ENCODE assay signal across 8 cellular contexts in genomic region chr17:45312477-45313418, GRCh38. TPM values are rescaled to one million over a fixed set of nuclear protein-coding genes. Genes with fewer than 3 reads are reported as not detected.
DNase-seq lines count a peak whose midpoint lies in the region; ATAC-seq and TF ChIP-seq lines count a peak whose summit lies in the region.

No MANE protein-coding gene starts in this region.

- peaks cover 4 to 92% (median 75%) of the 10 kb centered on the region in 12 donors for H3K4me1 ChIP-seq in heart left ventricle
- peaks cover 0 to 76% (median 63%) of the 10 kb centered on the region in 4 donors for H3K4me1 ChIP-seq in tibial artery

- peak overlapping the region; percentile 74 for H3K4me3 Mint-ChIP-seq in activated naive CD4-positive, alpha-beta T cell treated with anti-CD3 and anti-CD28 coated beads, Interleukin-2, amount 10 ng/mL, durations not matched to agents 7 days and 5 days

- intact Hi-C loops in heart left ventricle (cut with DNase I) (loop anchor here in 3 of 10 donors (5.0 kb wide), 3 partner anchors 35 to 70 kb away; partner anchors contain the start of gene SPATA32 (in 1 of the 3)), left cardiac atrium (cut with DNase I) (loop anchor here (2.0 to 10.0 kb wide), 2 partner anchors 36 to 72 kb away; no protein-coding TSS in a partner anchor), tibial artery (cut with DNase I; ENCODE audit: low total_unique reads) (no loop called here)

- peaks cover 0 to 20% (median 0%) of the 10 kb centered on the region in 9 donors for H3K36me3 ChIP-seq in heart left ventricle
- H3K36me3 ChIP-seq in tibial artery: no peaks in the 10 kb centered on the region

- CTCF ChIA-PET in activated naive CD4-positive, alpha-beta T cell treated with anti-CD3 and anti-CD28 coated beads, Interleukin-2, amount 10 ng/mL, durations not matched to agents 7 days and 5 days (lab: Charles Lee): interaction anchor here (0.6 to 8.3 kb wide), 11 partner anchors 10 to 161 kb away, joined by 3 to 70 read pairs (median 3); no protein-coding TSS in a partner anchor

- H3K27ac ChIP-seq in heart left ventricle (peak overlapping the region; percentile 62 to 98 (median 94)), layer of hippocampus (ENCODE audit: low read depth, low read length) (peak overlapping the region; percentile 66), tibial artery (peak overlapping the region; percentile 82 to 83)

- WGBS in heart left ventricle, 4 donors: 30 to 39% (median 36%) methylated on average over 8 of the region's 8 CpGs

- H3K9me3 Mint-ChIP-seq in activated naive CD4-positive, alpha-beta T cell treated with anti-CD3 and anti-CD28 coated beads, Interleukin-2, amount 10 ng/mL, durations not matched to agents 7 days and 5 days: no peaks in the 10 kb centered on the region

- H3K9me3 ChIP-seq in heart left ventricle (no peaks in the 10 kb centered on the region), tibial artery (no peaks in the 10 kb centered on the region)

- peak overlapping the region; percentile 96 for H3K27ac Mint-ChIP-seq in activated naive CD4-positive, alpha-beta T cell treated with anti-CD3 and anti-CD28 coated beads, Interleukin-2, amount 10 ng/mL, durations not matched to agents 7 days and 5 days

- no peak for TF ChIP-seq CTCF in heart left ventricle (IDR thresholded peaks at IDR 0.05)
- TF ChIP-seq CTCF in tibial artery (IDR thresholded peaks at IDR 0.05): no peak

- no peak for TF ChIP-seq POLR2A in heart left ventricle (IDR thresholded peaks at IDR 0.05)

- peak overlapping the region in 9 of 12 donors; percentile 10 to 93 (median 21) for H3K4me3 ChIP-seq in heart left ventricle
- peak overlapping the region; percentile 30 to 34 for H3K4me3 ChIP-seq in tibial artery

- no peak for ATAC-seq in heart left ventricle
- ATAC-seq in left cardiac atrium: no peak

- peaks cover 78% of the 10 kb centered on the region for H3K4me1 Mint-ChIP-seq in activated naive CD4-positive, alpha-beta T cell treated with anti-CD3 and anti-CD28 coated beads, Interleukin-2, amount 10 ng/mL, durations not matched to agents 7 days and 5 days

- no peaks in the 10 kb centered on the region for H3K27me3 ChIP-seq in heart left ventricle
- no peaks in the 10 kb centered on the region for H3K27me3 ChIP-seq in layer of hippocampus (ENCODE audit: control insufficient read depth, insufficient read depth, low read length)
- H3K27me3 ChIP-seq in tibial artery: no peaks in the 10 kb centered on the region

- H3K27me3 Mint-ChIP-seq in activated naive CD4-positive, alpha-beta T cell treated with anti-CD3 and anti-CD28 coated beads, Interleukin-2, amount 10 ng/mL, durations not matched to agents 7 days and 5 days: no peaks in the 10 kb centered on the region

- DNase-seq in heart left ventricle: no peak
- DNase-seq in left cardiac atrium: no peak
- DNase-seq in activated naive CD4-positive, alpha-beta T cell treated with anti-CD3 and anti-CD28 coated beads, Interleukin-2, amount 10 ng/mL, durations not matched to agents 7 days and 5 days: peak; percentile 34
- DNase-seq in tibial artery: no peak
- DNase-seq in NCI-H82 treated with DMSO at 0.1 percent for 48 hours (lab: John Stamatoyannopoulos, UW; ENCODE audit: unreplicated experiment): no peak
- no peak for DNase-seq in AG08395 (ENCODE audit: low spot score)
- DNase-seq in CD1c-positive myeloid dendritic cell (ENCODE audit: extremely low spot score): no peak

- H3K36me3 Mint-ChIP-seq in activated naive CD4-positive, alpha-beta T cell treated with anti-CD3 and anti-CD28 coated beads, Interleukin-2, amount 10 ng/mL, durations not matched to agents 7 days and 5 days: peaks cover 63% of the 10 kb centered on the region

RNA-seq across cellular contexts. Expression of gene MAP3K14, which starts 4.1 kb away (rescaled TPM):
- 10 to 100 TPM in 8 of 9 donors, 1 to 10 TPM in 1; 9.9 to 21.9 (median 12.7) TPM for total RNA-seq in heart left ventricle
- polyA plus RNA-seq in heart left ventricle: 10 to 100 TPM in 1 of 2 donors, 1 to 10 TPM in 1; 9.0 to 11.2 TPM
- 10 to 100 TPM; 13.4 to 13.5 TPM for total RNA-seq in left cardiac atrium

RNA-seq across cellular contexts. Expression of gene SPATA32, which starts 50.9 kb away (rescaled TPM):
- total RNA-seq in heart left ventricle (not detected), left cardiac atrium (not detected)
- polyA plus RNA-seq in heart left ventricle: not detected
